ENCODE assay signal across 11 cellular contexts in the genomic region with DNA sequence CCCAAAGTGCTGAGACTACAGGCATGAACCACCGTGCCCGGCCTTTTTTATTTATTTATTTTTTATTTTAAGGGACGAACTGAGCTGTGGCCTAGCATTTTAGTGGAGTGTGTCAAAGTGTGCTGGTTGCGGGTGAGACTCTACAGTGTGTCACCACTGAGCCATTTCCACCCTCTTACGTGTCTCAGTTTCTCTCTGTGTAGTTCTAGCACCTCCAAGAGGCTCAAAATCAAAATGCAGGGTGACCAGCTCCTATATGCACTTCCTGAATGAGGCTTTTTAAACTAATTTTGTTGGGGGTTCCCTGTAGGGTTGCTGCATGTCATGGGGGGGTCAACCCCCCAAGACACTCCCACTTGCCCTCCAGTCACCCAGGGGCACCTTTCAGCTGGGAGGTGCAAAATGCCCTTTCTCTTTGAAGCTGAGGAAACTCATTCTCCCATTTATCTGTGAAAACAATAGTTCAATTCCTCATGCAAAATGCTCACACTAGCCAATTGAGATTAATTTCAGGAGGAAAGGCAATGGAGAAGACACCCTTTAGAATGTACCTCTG.
DNase-seq lines count a peak whose midpoint lies in the region; ATAC-seq, FAIRE-seq and TF ChIP-seq lines count a peak whose summit lies in the region.
"Had no signal": no experiment of that assay in that cellular context is flagged by ENCODE, and none has a peak within 500 bp of the region (broad histone marks: within the 10 kb centered on the region; RNA-seq: fewer than 3 reads in every experiment).

No MANE protein-coding gene starts in this region.

- H3K9me3 Mint-ChIP-seq in activated CD4-positive, alpha-beta memory T cell treated with anti-CD3 and anti-CD28 coated beads, Interleukin-2, amount 10 ng/mL, durations not matched to agents 7 days and 5 days, result peaks cover 25% of the 10 kb centered on the region

- no peaks in the 10 kb centered on the region for H3K27me3 ChIP-seq in liver (ENCODE audit: control insufficient read depth in 4 of 4, insufficient read depth in 4 of 4, low read length in 3 of 4)
- peaks cover 2 to 9% of the 10 kb centered on the region in 2 experiments; a peak in 2 of 5 replicates for H3K27me3 ChIP-seq in HepG2 (ENCODE audit: control insufficient read depth in 1 of 2, insufficient read depth in 2 of 2, low read length in 2 of 2)
- no peaks in the 10 kb centered on the region for H3K27me3 ChIP-seq in transverse colon
- H3K27me3 ChIP-seq in hepatocyte, result no peaks in the 10 kb centered on the region

- TF ChIP-seq RAD21 in liver (IDR thresholded peaks at IDR 0.05) (peak; percentile 38 to 50), HepG2 (CRISPR knock-in tag; IDR thresholded peaks at IDR 0.05) (no peak)

- CTCF ChIA-PET in HepG2 (lab: Yijun Ruan, JAX; ENCODE audit: low intra/inter-chr PET ratio, low total read pairs), result no interaction called here
- CTCF ChIA-PET in activated CD4-positive, alpha-beta memory T cell treated with anti-CD3 and anti-CD28 coated beads, Interleukin-2, amount 10 ng/mL, durations not matched to agents 7 days and 5 days (lab: Charles Lee), result interaction anchor here (0.7 to 14.7 kb wide), 16 partner anchors 9 to 207 kb away, joined by 3 to 98 read pairs (median 4); partner anchors contain the start of gene TGFBR1

- no peaks in the 10 kb centered on the region for H4K20me1 ChIP-seq in HepG2 (ENCODE audit: insufficient read depth, low read length)
- H4K20me1 ChIP-seq in hepatocyte (ENCODE audit: insufficient read depth, poor library complexity, severe bottlenecking), result no peaks in the 10 kb centered on the region
- H4K20me1 ChIP-seq: BLaER1 treated with 17β-estradiol and CSF1 and Interleukin-3, amounts not matched to agents 10 nM and 100 nM had no signal

- H3K36me3 ChIP-seq in liver (ENCODE audit: control insufficient read depth in 4 of 4, insufficient read depth in 3 of 4, low read depth in 1 of 4, low read length in 3 of 4) (no peaks in the 10 kb centered on the region), HepG2 (replicated peaks in 1 of 2; ENCODE audit: control insufficient read depth in 1 of 2, insufficient read depth in 2 of 2, low read length in 2 of 2) (no peaks in the 10 kb centered on the region), transverse colon (no peaks in the 10 kb centered on the region), hepatocyte (replicated peaks; ENCODE audit: insufficient read depth, low read depth) (no peaks in the 10 kb centered on the region)

- H3K27ac ChIP-seq in liver (ENCODE audit: low read depth in 1 of 2, low read length in 2 of 2) (no peak overlapping the region), HepG2 (ENCODE audit: extremely low read length, insufficient read depth, low read length) (no peak overlapping the region), transverse colon (no peak overlapping the region), hepatocyte (no peak overlapping the region)

- H3K4me1 Mint-ChIP-seq in activated CD4-positive, alpha-beta memory T cell treated with anti-CD3 and anti-CD28 coated beads, Interleukin-2, amount 10 ng/mL, durations not matched to agents 7 days and 5 days, result peaks cover 16% of the 10 kb centered on the region

- peak overlapping the region; percentile 68 for H3K27ac Mint-ChIP-seq in activated CD4-positive, alpha-beta memory T cell treated with anti-CD3 and anti-CD28 coated beads, Interleukin-2, amount 10 ng/mL, durations not matched to agents 7 days and 5 days

- POLR2A ChIA-PET in HepG2 (lab: Yijun Ruan, JAX), result no interaction called here
- POLR2A ChIA-PET in activated CD4-positive, alpha-beta memory T cell treated with anti-CD3 and anti-CD28 coated beads, Interleukin-2, amount 10 ng/mL, durations not matched to agents 7 days and 5 days (lab: Charles Lee), result interaction anchor here (1.2 to 3.0 kb wide), 9 partner anchors 11 to 93 kb away, joined by 3 to 23 read pairs (median 6); partner anchors contain the start of gene TGFBR1

- H3K4me1 ChIP-seq in liver (ENCODE audit: control insufficient read depth in 4 of 4, insufficient read depth in 4 of 4, low read length in 3 of 4) (no peaks in the 10 kb centered on the region), HepG2 (ENCODE audit: insufficient read depth, low read length) (no peaks in the 10 kb centered on the region), transverse colon (no peaks in the 10 kb centered on the region), hepatocyte (ENCODE audit: insufficient read depth) (peaks cover 4% of the 10 kb centered on the region)

- TF ChIP-seq CTCF in liver (IDR thresholded peaks at IDR 0.05; ENCODE audit: low read depth, low read length, missing input control), result no peak
- no peak for TF ChIP-seq CTCF in HepG2 (CRISPR knock-in tag; IDR thresholded peaks at IDR 0.05)
- peak; percentile 25 for TF ChIP-seq CTCF in fibroblast of villous mesenchyme (IDR thresholded peaks at IDR 0.05; ENCODE audit: insufficient read depth, low read depth, low read length)
- peak in 3 of 5 experiments; percentile 11 to 20 (median 16) for TF ChIP-seq CTCF in transverse colon (IDR thresholded peaks at IDR 0.05)
- no peak for TF ChIP-seq CTCF in hepatocyte (IDR thresholded peaks at IDR 0.05; ENCODE audit: poor library complexity)

- intact Hi-C loops in HepG2 (cut with micrococcal nuclease; ENCODE audit: unreplicated experiment), result no loop called here
- intact Hi-C loops in transverse colon (cut with DNase I; ENCODE audit: low total_unique reads), result no loop called here

- H2AFZ ChIP-seq in HepG2 (ENCODE audit: low read length) (no peak overlapping the region), hepatocyte (no peak overlapping the region)

- H3K4me2 ChIP-seq in HepG2 (ENCODE audit: low read depth, low read length) (no peak overlapping the region), hepatocyte (no peak overlapping the region)

- DNase-seq in HepG2 (ENCODE audit: low spot score), result no peak
- DNase-seq in activated CD4-positive, alpha-beta memory T cell treated with anti-CD3 and anti-CD28 coated beads, Interleukin-2, amount 10 ng/mL, durations not matched to agents 7 days and 5 days, result no peak
- DNase-seq in fibroblast of villous mesenchyme (ENCODE audit: low read depth), result no peak
- no peak for DNase-seq in transverse colon
- no peak for DNase-seq in HCEC 1CT
- no peak for DNase-seq in hepatocyte (ENCODE audit: low spot score)
- DNase-seq: hippocampal formation, NCI-H226 had no signal

- no peak overlapping the region for H3K4me3 Mint-ChIP-seq in activated CD4-positive, alpha-beta memory T cell treated with anti-CD3 and anti-CD28 coated beads, Interleukin-2, amount 10 ng/mL, durations not matched to agents 7 days and 5 days

- no TSS peak for BruUV-seq in HepG2 (replicated peaks; lab: Mats Ljungman, UMichigan)

- ATAC-seq in HepG2 (no peak), HG03460 (IDR thresholded peaks at IDR 0.05; ENCODE audit: unreplicated experiment) (no peak)

- H3K79me2 ChIP-seq in HepG2 (ENCODE audit: insufficient read depth, low read length) (no peaks in the 10 kb centered on the region), hepatocyte (no peaks in the 10 kb centered on the region)

- H3K36me3 Mint-ChIP-seq in activated CD4-positive, alpha-beta memory T cell treated with anti-CD3 and anti-CD28 coated beads, Interleukin-2, amount 10 ng/mL, durations not matched to agents 7 days and 5 days (ENCODE audit: low read depth), result peaks cover 23% of the 10 kb centered on the region

- H3K9ac ChIP-seq in liver (ENCODE audit: low read depth in 1 of 2, low read length in 2 of 2), result no peak overlapping the region
- no peak overlapping the region for H3K9ac ChIP-seq in HepG2 (ENCODE audit: insufficient read depth, low read depth, low read length)

- no peaks in the 10 kb centered on the region for H3K27me3 Mint-ChIP-seq in activated CD4-positive, alpha-beta memory T cell treated with anti-CD3 and anti-CD28 coated beads, Interleukin-2, amount 10 ng/mL, durations not matched to agents 7 days and 5 days

- H3K9me3 ChIP-seq in liver (ENCODE audit: control insufficient read depth in 4 of 4, low read length in 3 of 4), result no peaks in the 10 kb centered on the region
- H3K9me3 ChIP-seq in HepG2 (ENCODE audit: low read length), result peaks cover 27% of the 10 kb centered on the region
- no peaks in the 10 kb centered on the region for H3K9me3 ChIP-seq in transverse colon
- peaks cover 4% of the 10 kb centered on the region for H3K9me3 ChIP-seq in hepatocyte (ENCODE audit: low read depth)

- H3K4me3 ChIP-seq in liver (ENCODE audit: low read depth in 1 of 3, low read length in 3 of 3), result no peak overlapping the region
- no peak overlapping the region for H3K4me3 ChIP-seq in HepG2 (replicated peaks in 1 of 3; ENCODE audit: insufficient read depth in 1 of 3, low read depth in 2 of 3, low read length in 3 of 3)
- H3K4me3 ChIP-seq in fibroblast of villous mesenchyme (ENCODE audit: low read depth, low read length), result no peak overlapping the region
- no peak overlapping the region for H3K4me3 ChIP-seq in transverse colon
- no peak overlapping the region for H3K4me3 ChIP-seq in hepatocyte
- H3K4me3 ChIP-seq: BLaER1 treated with 17β-estradiol and CSF1 and Interleukin-3, amounts not matched to agents 10 nM and 100 nM had no signal

- in situ Hi-C loops in HepG2 (cut with HindIII; ENCODE audit: extremely low pct_ligation_motif_present, low pct_unique_long_range_greater_than_20kb), result no loop called here
- in situ Hi-C loops in transverse colon (cut with MboI; ENCODE audit: low pct_ligation_motif_present in 1 of 4, low pct_unique_long_range_greater_than_20kb in 1 of 4, low sequenced_read_pairs in 3 of 4), result no loop called here

- TF ChIP-seq EP300 in HepG2 (IDR thresholded peaks at IDR 0.05; ENCODE audit: low read depth in 2 of 2, low read length in 2 of 2) (no peak), HepG2 (CRISPR knock-in tag; IDR thresholded peaks at IDR 0.05; ENCODE audit: borderline replicate concordance) (no peak), transverse colon (IDR thresholded peaks at IDR 0.05; ENCODE audit: low read depth) (no peak)

- no peaks in the 10 kb centered on the region for H3K9me2 ChIP-seq in hepatocyte (replicated peaks; ENCODE audit: insufficient read depth)

- WGBS in liver, result 82% methylated on average over 5 of the region's 5 CpGs
- WGBS in HepG2 (ENCODE audit: low lambda C conversion rate), result 4% methylated on average over 5 of the region's 5 CpGs
- WGBS in transverse colon (ENCODE audit: low coverage in 1 of 2), 2 donors, result 75 to 85% methylated on average over 2 to 5 of the region's 5 CpGs
- 89% methylated on average over 5 of the region's 5 CpGs for WGBS in hepatocyte (ENCODE audit: low lambda C conversion rate, missing lambda C conversion rate)

- no peak for FAIRE-seq in HepG2 (lab: Jason Lieb, UNC)

- TF ChIP-seq POLR2A in HepG2 (IDR thresholded peaks at IDR 0.05; ENCODE audit: insufficient read depth in 1 of 2, low read depth in 2 of 2, low read length in 2 of 2), result no peak
- TF ChIP-seq POLR2A in transverse colon (IDR thresholded peaks at IDR 0.05), result no peak

TF ChIP-seq in liver, 16 proteins besides CTCF, POLR2A, EP300 and RAD21 (continues in another document):
- no peak for TF ChIP-seq RXRA (IDR thresholded peaks at IDR 0.05)

TF ChIP-seq in HepG2, 621 proteins besides CTCF, POLR2A, EP300 and RAD21 (continues in another document):
- no peak for TF ChIP-seq SALL2 (CRISPR knock-in tag; IDR thresholded peaks at IDR 0.05)

Comparison
In these comparisons a context has a peak if more than half of its experiments do, and no peak if none do; other contexts are left out.
1. CTCF ChIP-seq: peak in fibroblast of villous mesenchyme (single experiment) and transverse colon (3 of 5); none in liver (single experiment), HepG2 (single experiment) and hepatocyte (single experiment).